ENCODE assay signal across 1 cellular context in the genomic region with DNA sequence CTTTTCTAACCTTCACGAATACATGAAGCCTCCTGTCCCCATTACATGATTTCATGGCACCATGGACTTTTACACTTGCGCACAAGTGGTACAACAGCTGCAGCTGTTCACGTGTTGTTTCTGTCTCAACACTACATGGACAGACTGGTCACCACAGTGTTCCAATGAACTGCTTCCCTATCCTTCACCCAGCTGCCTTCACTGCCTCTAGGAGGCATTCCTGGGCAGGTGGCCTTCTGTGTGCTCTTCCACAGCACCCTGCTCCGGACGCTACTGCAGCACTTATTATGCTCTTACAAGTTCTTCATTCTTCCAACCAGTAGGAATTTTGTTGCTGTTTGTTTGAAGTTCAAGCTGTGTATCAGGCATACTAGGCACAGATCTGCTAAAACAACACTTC.
TF ChIP-seq lines count a peak whose summit lies in the region.

No MANE protein-coding gene starts in this region.

TF ChIP-seq in WTC11, 78 proteins besides CTCF, POLR2A, EP300 and RAD21 (continued from another document):
- TF ChIP-seq, protein P1, sequence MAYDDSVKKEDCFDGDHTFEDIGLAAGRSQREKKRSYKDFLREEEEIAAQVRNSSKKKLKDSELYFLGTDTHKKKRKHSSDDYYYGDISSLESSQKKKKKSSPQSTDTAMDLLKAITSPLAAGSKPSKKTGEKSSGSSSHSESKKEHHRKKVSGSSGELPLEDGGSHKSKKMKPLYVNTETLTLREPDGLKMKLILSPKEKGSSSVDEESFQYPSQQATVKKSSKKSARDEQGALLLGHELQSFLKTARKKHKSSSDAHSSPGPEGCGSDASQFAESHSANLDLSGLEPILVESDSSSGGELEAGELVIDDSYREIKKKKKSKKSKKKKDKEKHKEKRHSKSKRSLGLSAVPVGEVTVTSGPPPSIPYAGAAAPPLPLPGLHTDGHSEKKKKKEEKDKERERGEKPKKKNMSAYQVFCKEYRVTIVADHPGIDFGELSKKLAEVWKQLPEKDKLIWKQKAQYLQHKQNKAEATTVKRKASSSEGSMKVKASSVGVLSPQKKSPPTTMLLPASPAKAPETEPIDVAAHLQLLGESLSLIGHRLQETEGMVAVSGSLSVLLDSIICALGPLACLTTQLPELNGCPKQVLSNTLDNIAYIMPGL (CRISPR knock-in tag; IDR thresholded peaks at IDR 0.05), result no peak
- TF ChIP-seq ZNF416 (CRISPR knock-in tag; IDR thresholded peaks at IDR 0.05) (no peak), PRRX2 (CRISPR knock-in tag; IDR thresholded peaks at IDR 0.05) (no peak), ZNF232 (CRISPR knock-in tag; IDR thresholded peaks at IDR 0.05) (no peak), FOXP1 (CRISPR knock-in tag; IDR thresholded peaks at IDR 0.05; ENCODE audit: borderline replicate concordance) (no peak), ZBTB21 (CRISPR knock-in tag; IDR thresholded peaks at IDR 0.05; ENCODE audit: borderline replicate concordance) (no peak), NFATC4 (CRISPR knock-in tag; IDR thresholded peaks at IDR 0.05) (no peak), MXD4 (CRISPR knock-in tag; IDR thresholded peaks at IDR 0.05; ENCODE audit: borderline replicate concordance) (no peak), ELF4 (CRISPR knock-in tag; IDR thresholded peaks at IDR 0.05; ENCODE audit: low read depth) (no peak)
- TF ChIP-seq, protein P2, sequence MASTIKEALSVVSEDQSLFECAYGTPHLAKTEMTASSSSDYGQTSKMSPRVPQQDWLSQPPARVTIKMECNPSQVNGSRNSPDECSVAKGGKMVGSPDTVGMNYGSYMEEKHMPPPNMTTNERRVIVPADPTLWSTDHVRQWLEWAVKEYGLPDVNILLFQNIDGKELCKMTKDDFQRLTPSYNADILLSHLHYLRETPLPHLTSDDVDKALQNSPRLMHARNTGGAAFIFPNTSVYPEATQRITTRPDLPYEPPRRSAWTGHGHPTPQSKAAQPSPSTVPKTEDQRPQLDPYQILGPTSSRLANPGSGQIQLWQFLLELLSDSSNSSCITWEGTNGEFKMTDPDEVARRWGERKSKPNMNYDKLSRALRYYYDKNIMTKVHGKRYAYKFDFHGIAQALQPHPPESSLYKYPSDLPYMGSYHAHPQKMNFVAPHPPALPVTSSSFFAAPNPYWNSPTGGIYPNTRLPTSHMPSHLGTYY (CRISPR knock-in tag; IDR thresholded peaks at IDR 0.05), result no peak
- TF ChIP-seq, protein P3, sequence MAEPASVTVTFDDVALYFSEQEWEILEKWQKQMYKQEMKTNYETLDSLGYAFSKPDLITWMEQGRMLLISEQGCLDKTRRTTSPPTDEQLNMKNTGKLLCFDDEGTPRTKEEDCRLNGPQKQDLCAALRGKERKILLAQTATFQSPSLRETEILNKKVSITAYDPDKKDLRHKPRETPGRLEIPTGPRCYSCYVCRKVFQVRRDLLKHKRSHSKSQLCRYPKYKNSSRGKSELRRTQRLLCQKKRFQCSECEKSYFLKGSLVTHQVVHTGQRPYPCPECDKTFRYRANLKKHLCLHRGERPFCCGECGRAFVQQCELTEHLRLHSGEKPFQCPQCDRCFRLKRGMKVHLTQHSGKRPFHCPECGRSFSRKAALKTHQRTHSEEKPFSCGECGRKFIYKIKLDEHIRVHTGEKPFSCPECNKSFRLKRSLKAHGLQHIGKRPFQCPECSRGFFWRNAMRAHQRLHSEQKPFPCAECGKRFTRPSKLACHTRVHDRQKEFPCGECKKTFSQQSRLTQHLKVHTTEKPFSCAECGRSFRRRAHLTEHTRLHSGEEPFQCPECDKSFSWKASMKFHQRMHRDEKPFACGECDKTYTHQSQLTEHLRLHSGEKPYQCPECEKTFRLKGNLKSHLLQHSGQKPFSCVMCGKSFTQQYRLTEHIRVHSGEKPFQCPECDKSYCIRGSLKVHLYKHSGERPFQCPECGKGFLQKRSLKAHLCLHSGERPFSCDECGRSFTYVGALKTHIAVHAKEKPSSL (CRISPR knock-in tag; conservative IDR thresholded peaks at IDR 0.05), result no peak
